Comparison of ENCODE assay signal across 8 cellular contexts in genomic region chr9:34178698-34179527, GRCh38. TPM values are rescaled to one million over a fixed set of nuclear protein-coding genes. Genes with fewer than 3 reads are reported as not detected.
DNase-seq lines count a peak whose midpoint lies in the region; ATAC-seq, FAIRE-seq and TF ChIP-seq lines count a peak whose summit lies in the region.

UBAP1 (plus strand) TSS chr9:34179043; CDS start chr9:34220915, 41,872 bp downstream.

- no peaks in the 10 kb centered on the region for H3K36me3 ChIP-seq in HepG2 (replicated peaks in 1 of 2; ENCODE audit: control insufficient read depth in 1 of 2, insufficient read depth in 2 of 2, low read length in 2 of 2)

- peak; percentile 61 to 90 for TF ChIP-seq POLR2A in HepG2 (IDR thresholded peaks at IDR 0.05; ENCODE audit: insufficient read depth in 1 of 2, low read depth in 2 of 2, low read length in 2 of 2)

- TF ChIP-seq RAD21 in HepG2 (CRISPR knock-in tag; IDR thresholded peaks at IDR 0.05) = no peak

- peak within 1 kb of the TSS; percentile 77 for H3K4me2 ChIP-seq in HepG2 (ENCODE audit: low read depth, low read length)

- peak within 1 kb of the TSS; percentile 93 for H3K9ac ChIP-seq in HepG2 (ENCODE audit: insufficient read depth, low read depth, low read length)

- ATAC-seq in GM19372 (IDR thresholded peaks at IDR 0.05; ENCODE audit: low read depth, unreplicated experiment) (peak; percentile 99), HG03558 (IDR thresholded peaks at IDR 0.05; ENCODE audit: extremely low read depth, unreplicated experiment) (peak; percentile 96), HepG2 (peak; percentile 96)

- peaks cover 41% of the 10 kb centered on the region for H3K79me2 ChIP-seq in HepG2 (ENCODE audit: insufficient read depth, low read length)

- WGBS in HepG2 (ENCODE audit: low lambda C conversion rate) = under 1% methylated on average over 39 of the region's 52 CpGs

- intact Hi-C loops in HepG2 (cut with micrococcal nuclease; ENCODE audit: unreplicated experiment) = loop anchor here (5.0 kb wide), 2 partner anchors 52 to 73 kb away; partner anchors contain the start of gene DCAF12

- H4K20me1 ChIP-seq in HepG2 (ENCODE audit: insufficient read depth, low read length) = peaks cover 3% of the 10 kb centered on the region; the same call in 1 of the 2 replicates

- TF ChIP-seq CTCF in HepG2 (CRISPR knock-in tag; IDR thresholded peaks at IDR 0.05) = no peak

- peaks cover 8% of the 10 kb centered on the region for H3K4me1 ChIP-seq in HepG2 (ENCODE audit: insufficient read depth, low read length)

- H3K9me3 ChIP-seq in HepG2 (ENCODE audit: low read length) = no peaks in the 10 kb centered on the region

- TF ChIP-seq EP300 in HepG2 (IDR thresholded peaks at IDR 0.05; ENCODE audit: low read depth in 2 of 2, low read length in 2 of 2) (no peak), HepG2 (CRISPR knock-in tag; IDR thresholded peaks at IDR 0.05; ENCODE audit: borderline replicate concordance) (no peak)

- in situ Hi-C loops in HepG2 (cut with HindIII; ENCODE audit: extremely low pct_ligation_motif_present, low pct_unique_long_range_greater_than_20kb) = no loop called here

- DNase-seq in C1 segment of cervical spinal cord (lab: John Stamatoyannopoulos, UW) = peak; percentile 62 to 97 (median 89)
- DNase-seq in NCI-H748 treated with DMSO at 0.1 percent for 48 hours (lab: John Stamatoyannopoulos, UW) = peak; percentile 96
- peak; percentile 94 to 95 for DNase-seq in activated CD4-positive, alpha-beta T cell treated with anti-CD3 and anti-CD28 coated beads, Interleukin-2, amount 50 U/mL, for 4 hours
- DNase-seq in dermis microvascular lymphatic vessel endothelial cell (ENCODE audit: low read depth in 2 of 2) = peak; percentile 91 to 98
- DNase-seq in HepG2 (ENCODE audit: low spot score) = peak; percentile 96
- DNase-seq in stimulated activated CD4-positive, alpha-beta T cell treated with anti-CD3 and anti-CD28 coated beads, Interleukin-4, amount 100 ng/mL, for 1 hour = peak; percentile 95

- peak within 1 kb of the TSS; percentile 82 for H3K27ac ChIP-seq in HepG2 (ENCODE audit: extremely low read length, insufficient read depth, low read length)

- peaks cover 0 to 3% of the 10 kb centered on the region in 2 experiments; a peak in 1 of 5 replicates for H3K27me3 ChIP-seq in HepG2 (ENCODE audit: control insufficient read depth in 1 of 2, insufficient read depth in 2 of 2, low read length in 2 of 2)

- FAIRE-seq in HepG2 (lab: Jason Lieb, UNC) = peak; percentile 92

- CTCF ChIA-PET in HepG2 (lab: Yijun Ruan, JAX; ENCODE audit: low intra/inter-chr PET ratio, low total read pairs) = no interaction called here

- BruUV-seq in HepG2 (replicated peaks; lab: Mats Ljungman, UMichigan) = no TSS peak

- peak within 1 kb of the TSS; percentile 48 for H2AFZ ChIP-seq in HepG2 (ENCODE audit: low read length)

- peak within 1 kb of the TSS; percentile 80 to 97 (median 84) for H3K4me3 ChIP-seq in HepG2 (replicated peaks in 1 of 3; ENCODE audit: insufficient read depth in 1 of 3, low read depth in 2 of 3, low read length in 3 of 3)

- POLR2A ChIA-PET in HepG2 (lab: Yijun Ruan, JAX) = interaction anchor here (0.6 to 3.7 kb wide), 22 partner anchors 9 to 893 kb away, joined by 3 to 35 read pairs (median 5); partner anchors contain the start of genes DCAF12, UBAP2 and VCP

TF ChIP-seq in HepG2, 621 proteins besides CTCF, POLR2A, EP300 and RAD21 (continues in another document):
- TF ChIP-seq FUBP1 (CRISPR knock-in tag; IDR thresholded peaks at IDR 0.05; ENCODE audit: borderline replicate concordance) = no peak
- no peak for TF ChIP-seq KIAA2018 (CRISPR knock-in tag; IDR thresholded peaks at IDR 0.05; ENCODE audit: borderline replicate concordance)

RNA-seq across cellular contexts. Expression of gene UBAP1, which starts in this region (rescaled TPM):
- total RNA-seq in dermis microvascular lymphatic vessel endothelial cell = 22.3 and 27.6 TPM in 2 replicates
- total RNA-seq in HepG2 (2016; rRNA removed; fragmentation: Illumina TruSeq; extraction: Trizol) = 19.5 and 25.0 TPM in 2 replicates
- 11.2 and 12.8 TPM in 2 replicates for total RNA-seq in HepG2 (2016; cell fraction: cytosol; rRNA removed; fragmentation: Illumina TruSeq; extraction: Trizol; ENCODE audit: low read depth)
- 20.1 and 22.4 TPM in 2 replicates for total RNA-seq in HepG2 (2016; cell fraction: insoluble cytoplasmic fraction; rRNA removed; fragmentation: Illumina TruSeq; extraction: Trizol)
- total RNA-seq in HepG2 (2016; cell fraction: membrane; rRNA removed; fragmentation: Illumina TruSeq; extraction: Trizol) = 30.4 and 31.7 TPM in 2 replicates
- total RNA-seq in HepG2 (2016; cell fraction: nucleus; rRNA removed; fragmentation: Illumina TruSeq; extraction: Trizol) = 10.6 and 14.8 TPM in 2 replicates
- polyA plus RNA-seq in HepG2 (2011; rRNA removed) = 39.9 and 40.5 TPM in 2 replicates
- polyA plus RNA-seq in HepG2 (2011; cell fraction: cytosol; rRNA removed) = 31.0 and 35.5 TPM in 2 replicates
- polyA plus RNA-seq in HepG2 (2011; cell fraction: nucleus; rRNA removed) = 14.8 and 17.8 TPM in 2 replicates
- polyA plus RNA-seq in HepG2 (2012) = 25.4 and 29.3 TPM in 2 replicates
- 12.6 and 14.8 TPM in 2 replicates for polyA plus RNA-seq in HepG2 (2016; cell fraction: cytosol; fragmentation: Illumina TruSeq; extraction: Trizol; ENCODE audit: low read depth)
- 38.0 and 43.8 TPM in 2 replicates for polyA plus RNA-seq in HepG2 (2016; cell fraction: insoluble cytoplasmic fraction; fragmentation: Illumina TruSeq; extraction: Trizol; ENCODE audit: low read depth)
- 35.6 and 36.0 TPM in 2 replicates for polyA plus RNA-seq in HepG2 (2016; cell fraction: membrane; fragmentation: Illumina TruSeq; extraction: Trizol; ENCODE audit: low read depth)
- polyA plus RNA-seq in HepG2 (2016; cell fraction: nucleus; fragmentation: Illumina TruSeq; extraction: Trizol; ENCODE audit: insufficient read depth, low read depth) = 27.9 and 28.4 TPM in 2 replicates
- 46.0 and 93.6 TPM in 2 replicates for polyA minus RNA-seq in HepG2 (2011; rRNA and poly(A)+ RNA removed; ENCODE audit: low replicate concordance)
- 21.2 and 24.1 TPM in 2 replicates for polyA minus RNA-seq in HepG2 (2011; cell fraction: cytosol; rRNA and poly(A)+ RNA removed)
- polyA minus RNA-seq in HepG2 (2011; cell fraction: nucleus; rRNA and poly(A)+ RNA removed) = 14.9 and 19.9 TPM in 2 replicates

Comparison
In these comparisons a context has a peak if more than half of its experiments do, and no peak if none do; other contexts are left out.
1. Peak in every context shown above with its lines: DNase-seq, ATAC-seq, H3K4me3 ChIP-seq and H3K27ac ChIP-seq.